In the genomic region with DNA sequence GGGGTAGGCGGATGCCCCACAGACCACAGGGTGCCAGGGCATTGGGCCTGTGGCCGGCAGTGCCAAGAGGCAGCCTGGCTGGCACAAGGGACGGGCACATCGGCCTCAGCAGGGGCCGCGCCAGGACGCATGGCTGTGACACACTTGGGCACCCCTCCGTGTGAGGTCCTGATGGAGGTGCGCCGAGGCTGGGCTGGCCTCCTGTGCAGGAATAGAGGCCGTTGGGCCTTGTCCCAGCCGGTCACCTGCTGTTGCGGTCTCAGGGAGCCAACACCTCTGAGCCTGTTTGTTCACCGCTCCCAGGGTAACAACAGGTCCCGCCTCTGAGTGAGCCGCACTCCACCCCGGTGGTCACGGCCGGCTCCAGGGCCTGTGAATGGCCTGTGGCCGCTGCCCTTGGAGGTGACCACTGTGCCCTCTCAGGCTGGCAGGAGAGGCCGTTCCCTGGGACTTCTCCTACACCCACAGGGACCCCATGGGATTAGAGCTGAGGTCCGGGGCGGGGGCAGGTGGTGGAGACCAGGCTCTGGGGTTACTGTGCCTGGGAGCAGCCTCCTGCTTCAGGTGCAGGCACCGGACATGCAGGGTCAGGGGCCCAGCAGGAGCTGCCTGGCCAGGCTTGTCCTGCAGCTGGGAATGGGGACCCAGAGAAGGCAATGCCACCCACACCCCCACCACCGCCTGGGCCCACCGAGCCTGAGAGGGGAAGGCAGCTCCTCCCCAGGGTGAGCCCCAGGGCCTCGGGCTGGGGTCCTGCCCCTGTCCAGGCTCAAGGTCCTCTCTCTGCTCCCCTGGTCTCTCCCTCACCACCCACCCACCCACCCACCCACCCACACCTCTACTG, we compare ENCODE assay signal across 10 cellular contexts. TPM values are rescaled to one million over a fixed set of nuclear protein-coding genes. Genes with fewer than 3 reads are reported as not detected.
DNase-seq lines count a peak whose midpoint lies in the region; ATAC-seq and TF ChIP-seq lines count a peak whose summit lies in the region.
"Had no signal": no experiment of that assay in that cellular context is flagged by ENCODE, and none has a peak within 500 bp of the region (broad histone marks: within the 10 kb centered on the region; RNA-seq: fewer than 3 reads in every experiment).

No MANE protein-coding gene starts in this region.

- H3K36me3 ChIP-seq in PC-9 (ENCODE audit: low read depth) (no peaks in the 10 kb centered on the region), parathyroid adenoma (ENCODE audit: control insufficient read depth, insufficient read depth, low read length) (no peaks in the 10 kb centered on the region)

- POLR2A ChIA-PET in PC-9 (lab: Charles Lee; ENCODE audit: unreplicated experiment), result interaction anchor here (0.8 to 0.9 kb wide), 2 partner anchors 10 to 12 kb away, joined by 3 to 5 read pairs; no protein-coding TSS in a partner anchor

- no TSS peak for BruUV-seq in PC-9 (replicated peaks; lab: Mats Ljungman, UMichigan)

- H3F3A ChIP-seq in PC-9 (ENCODE audit: insufficient read depth, low read depth), result peaks cover 13% of the 10 kb centered on the region; the same call in 1 of the 2 replicates

- H3K9me3 ChIP-seq in PC-9 (ENCODE audit: insufficient read depth, low read depth), result no peaks in the 10 kb centered on the region
- H3K9me3 ChIP-seq in parathyroid adenoma (ENCODE audit: control insufficient read depth, low read length), result no peaks in the 10 kb centered on the region

- ATAC-seq in left ventricle myocardium superior (peak; percentile 11), HG02571 (IDR thresholded peaks at IDR 0.05; ENCODE audit: unreplicated experiment) (no peak), GM21619 (IDR thresholded peaks at IDR 0.05; ENCODE audit: unreplicated experiment) (no peak)

- CTCF ChIA-PET in PC-9 (lab: Charles Lee), result interaction anchor here (0.5 kb wide), 1 partner anchor 43 kb away, joined by 5 read pairs; no protein-coding TSS in a partner anchor

- H2AFZ ChIP-seq in PC-9, result no peak overlapping the region
- peak overlapping the region; percentile 74 for H2AFZ ChIP-seq in parathyroid adenoma

- H3K79me2 ChIP-seq in PC-9 (ENCODE audit: low read depth), result peaks cover 28% of the 10 kb centered on the region
- H3K79me2 ChIP-seq in parathyroid adenoma, result peaks cover 45% of the 10 kb centered on the region

- peaks cover 42% of the 10 kb centered on the region for H3K4me1 ChIP-seq in PC-9 (replicated peaks; ENCODE audit: insufficient read depth)
- H3K4me1 ChIP-seq in parathyroid adenoma, result peaks cover 56% of the 10 kb centered on the region

- H3K4me2 ChIP-seq in PC-9 (peak overlapping the region; percentile 99), parathyroid adenoma (ENCODE audit: low read length) (peak overlapping the region; percentile 90)

- H3K4me3 ChIP-seq in PC-9 (peak overlapping the region; percentile 56), parathyroid adenoma (ENCODE audit: low read depth, low read length) (peak overlapping the region; percentile 63)

- H3K9me2 ChIP-seq in PC-9 (ENCODE audit: insufficient read depth), result no peaks in the 10 kb centered on the region

- no peaks in the 10 kb centered on the region for H4K20me1 ChIP-seq in PC-9 (ENCODE audit: insufficient read depth)

- intact Hi-C loops in PC-9 (cut with micrococcal nuclease; ENCODE audit: unreplicated experiment), result loop anchor here (1.0 to 5.0 kb wide), 5 partner anchors 9 to 507 kb away; a partner anchor contains a TSS
- intact Hi-C loops in left ventricle myocardium superior (cut with micrococcal nuclease), result no loop called here

- no peak for TF ChIP-seq CTCF in 22Rv1 (IDR thresholded peaks at IDR 0.05)
- no peak for TF ChIP-seq CTCF in PC-9 (conservative IDR thresholded peaks at IDR 0.05)
- TF ChIP-seq CTCF in parathyroid adenoma (IDR thresholded peaks at IDR 0.05), result no peak

- H3K9ac ChIP-seq in parathyroid adenoma, result peak overlapping the region; percentile 69

- H3K27me3 ChIP-seq in PC-9 (ENCODE audit: insufficient read depth, low read depth) (no peaks in the 10 kb centered on the region), parathyroid adenoma (ENCODE audit: control insufficient read depth, insufficient read depth, low read length) (no peaks in the 10 kb centered on the region)

- peak overlapping the region; percentile 91 for H3K27ac ChIP-seq in 22Rv1
- peak overlapping the region; percentile 94 for H3K27ac ChIP-seq in PC-9
- H3K27ac ChIP-seq in parathyroid adenoma, result peak overlapping the region; percentile 100

- DNase-seq in PC-9, result peak; percentile 41 to 65
- no peak for DNase-seq in left ventricle myocardium superior
- no peak for DNase-seq in activated CD4-positive, CD25-positive, alpha-beta regulatory T cell treated with anti-CD3 and anti-CD28 coated beads, Interleukin-2, amount 50 U/mL, for 72 hours
- DNase-seq in LoVo (ENCODE audit: low spot score), result no peak
- DNase-seq: activated B cell treated with CpG ODN at 0.5 μM for 24 hours, SIG-M5 had no signal

RNA-seq across cellular contexts. Expression of a gene that starts 12.0 kb away (rescaled TPM):
- 16.9 and 20.6 TPM in 2 replicates for total RNA-seq in PC-9 (2021)
- 19.9 TPM for total RNA-seq in left ventricle myocardium superior

Comparison
In these comparisons a context has a peak if more than half of its experiments do, and no peak if none do; other contexts are left out.
1. DNase-seq: peak in PC-9 (2 of 2); none in left ventricle myocardium superior (single experiment), activated CD4-positive, CD25-positive, alpha-beta regulatory T cell treated with anti-CD3 and anti-CD28 coated beads, Interleukin-2, amount 50 U/mL, for 72 hours (single experiment) and LoVo (single experiment).
2. Peak in every context shown above with its lines, with median percentiles within 50 percentile points of each other: H3K27ac ChIP-seq.